9 cellular contexts compared by ENCODE assay signal in the genomic region with DNA sequence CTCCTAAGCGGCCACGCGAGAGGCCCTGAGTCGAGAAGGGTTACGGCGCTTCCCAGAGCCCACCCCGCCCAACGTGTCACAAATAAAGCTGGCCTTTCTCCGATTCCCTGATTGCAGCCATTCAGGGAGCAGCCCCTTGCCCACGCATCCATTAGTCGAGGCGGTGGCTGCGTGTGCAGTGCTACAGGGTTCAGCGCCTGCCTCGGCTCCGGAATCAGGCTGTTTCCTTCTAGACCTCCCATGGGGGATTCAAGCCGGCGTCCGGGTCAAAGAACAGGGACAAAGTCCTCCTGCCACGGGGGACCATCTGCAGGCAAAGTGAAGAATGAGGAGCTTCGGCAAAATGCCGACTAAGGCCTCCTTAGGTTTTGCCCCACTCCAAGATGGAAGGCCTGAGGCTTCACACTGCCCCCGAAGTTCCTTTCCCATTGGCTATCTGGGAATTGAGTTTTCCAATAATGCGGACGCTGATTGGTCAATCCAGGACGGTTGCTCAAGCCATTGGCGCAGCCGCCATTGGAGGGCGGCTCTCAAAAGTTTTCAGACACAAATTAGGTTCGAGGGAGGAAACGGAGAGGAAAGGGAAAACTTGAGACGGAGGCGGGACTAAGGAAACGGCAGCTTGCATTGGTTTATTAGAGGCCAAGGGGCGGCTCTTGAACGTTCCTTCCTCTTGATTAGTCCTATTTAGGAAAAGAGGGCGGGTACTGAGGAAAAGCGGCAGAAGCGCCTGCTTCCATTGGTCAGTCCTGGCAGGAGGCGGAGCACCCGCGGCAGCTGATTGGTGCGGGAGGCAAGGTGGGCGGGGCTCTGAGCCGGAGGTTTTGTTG. TPM values are rescaled to one million over a fixed set of nuclear protein-coding genes. Genes with fewer than 3 reads are reported as not detected.
A peak's percentile ranks its signal among the peaks of the same experiment; 100 is the strongest.
DNase-seq lines count a peak whose midpoint lies in the region; ATAC-seq and TF ChIP-seq lines count a peak whose summit lies in the region.
"Had no signal": no experiment of that assay in that cellular context is flagged by ENCODE, and none has a peak within 500 bp of the region (broad histone marks: within the 10 kb centered on the region; RNA-seq: fewer than 3 reads in every experiment).

No MANE protein-coding gene starts in this region.

- no peaks in the 10 kb centered on the region for H3K79me2 ChIP-seq in smooth muscle cell (ENCODE audit: low read depth)

- ATAC-seq in GM19023 (IDR thresholded peaks at IDR 0.05; ENCODE audit: unreplicated experiment) (peak; percentile 92), HG03196 (IDR thresholded peaks at IDR 0.05; ENCODE audit: unreplicated experiment) (peak; percentile 85), activated B cell treated with CpG ODN at 0.5 μM for 24 hours (ENCODE audit: low read depth) (peak; percentile 93)

- peak overlapping the region; percentile 91 for H3K4me2 ChIP-seq in smooth muscle cell

- H3F3A ChIP-seq in smooth muscle cell (ENCODE audit: low read depth): peaks cover 8% of the 10 kb centered on the region

- no peaks in the 10 kb centered on the region for H3K9me3 ChIP-seq in smooth muscle cell (replicated peaks; ENCODE audit: low read depth)

- POLR2A ChIA-PET in activated B cell treated with CpG ODN at 0.5 μM for 24 hours (lab: Charles Lee): interaction anchor here (0.6 to 2.6 kb wide), 16 partner anchors 12 to 895 kb away, joined by 3 to 12 read pairs (median 4); a partner anchor contains a TSS

- H3K4me1 ChIP-seq in smooth muscle cell (ENCODE audit: low read depth): peaks cover 8% of the 10 kb centered on the region

- no peaks in the 10 kb centered on the region for H3K27me3 Mint-ChIP-seq in activated B cell treated with CpG ODN at 0.5 μM for 24 hours
- peaks cover 8 to 12% (median 10%) of the 10 kb centered on the region in 3 donors for H3K27me3 Mint-ChIP-seq in immature natural killer cell (ENCODE audit: low read depth in 3 of 3)

- H3K27me3 ChIP-seq in smooth muscle cell (ENCODE audit: low read depth): no peaks in the 10 kb centered on the region

- peak overlapping the region; percentile 85 for H3K27ac ChIP-seq in smooth muscle cell (ENCODE audit: low read depth)

- peaks cover 11% of the 10 kb centered on the region for H3K36me3 Mint-ChIP-seq in activated B cell treated with CpG ODN at 0.5 μM for 24 hours (ENCODE audit: low read depth)
- no peaks in the 10 kb centered on the region for H3K36me3 Mint-ChIP-seq in immature natural killer cell

- H3K9me3 Mint-ChIP-seq in activated B cell treated with CpG ODN at 0.5 μM for 24 hours (peaks cover 2% of the 10 kb centered on the region), immature natural killer cell (no peaks in the 10 kb centered on the region)

- TF ChIP-seq CTCF in AG09309 (IDR thresholded peaks at IDR 0.05; ENCODE audit: control insufficient read depth, insufficient read depth, low read depth, low read length, missing control alignments) (no peak), activated B cell treated with CpG ODN at 0.5 μM for 24 hours (IDR thresholded peaks at IDR 0.05) (no peak), smooth muscle cell (IDR thresholded peaks at IDR 0.05; ENCODE audit: borderline replicate concordance, insufficient read depth, poor library complexity, severe bottlenecking) (no peak)

- H3K4me3 Mint-ChIP-seq in activated B cell treated with CpG ODN at 0.5 μM for 24 hours (peak overlapping the region; percentile 95), immature natural killer cell (peak overlapping the region; percentile 91 to 98 (median 95))

- peak overlapping the region; percentile 87 for H2AFZ ChIP-seq in smooth muscle cell (ENCODE audit: low read depth)

- WGBS in smooth muscle cell (ENCODE audit: low lambda C conversion rate): 2% methylated on average over 45 of the region's 45 CpGs

- H3K36me3 ChIP-seq in smooth muscle cell (ENCODE audit: low read depth): no peaks in the 10 kb centered on the region

- CTCF ChIA-PET in activated B cell treated with CpG ODN at 0.5 μM for 24 hours (lab: Charles Lee): interaction anchor here (0.7 to 1.0 kb wide), 4 partner anchors 15 to 199 kb away, joined by 3 to 4 read pairs (median 3); no protein-coding TSS in a partner anchor

- H4K20me1 ChIP-seq in smooth muscle cell (ENCODE audit: low read depth): no peaks in the 10 kb centered on the region

- H3K27ac Mint-ChIP-seq in activated B cell treated with CpG ODN at 0.5 μM for 24 hours (peak overlapping the region; percentile 98), immature natural killer cell (peak overlapping the region; percentile 83 to 96 (median 92))

- H3K9ac ChIP-seq in smooth muscle cell (ENCODE audit: low read depth): peak overlapping the region; percentile 81

- H3K4me1 Mint-ChIP-seq in activated B cell treated with CpG ODN at 0.5 μM for 24 hours: peaks cover 30% of the 10 kb centered on the region
- peaks cover 35 to 42% of the 10 kb centered on the region in 2 donors for H3K4me1 Mint-ChIP-seq in immature natural killer cell

- H3K4me3 ChIP-seq in AG09309 (ENCODE audit: control insufficient read depth, low read depth, low read length) (peak overlapping the region; percentile 89), smooth muscle cell (peak overlapping the region; percentile 61)

- intact Hi-C loops in activated B cell treated with CpG ODN at 0.5 μM for 24 hours (cut with micrococcal nuclease): loop anchor here (1.0 to 10.0 kb wide), 16 partner anchors 22 to 1310 kb away; a partner anchor contains a TSS

- DNase-seq in AG09309 (ENCODE audit: low read depth) (peak; percentile 100), NCI-H226 (peak; percentile 99), activated B cell treated with CpG ODN at 0.5 μM for 24 hours (peak; percentile 94), immature natural killer cell (peak; percentile 98 to 99 (median 99)), smooth muscle cell (lab: John Stamatoyannopoulos, UW; ENCODE audit: unreplicated experiment) (peak; percentile 94)
- DNase-seq in central memory CD4-positive, alpha-beta T cell: peak; percentile 99

RNA-seq across cellular contexts. Expression of a gene that starts 0.4 kb away (rescaled TPM):
- total RNA-seq in activated B cell treated with CpG ODN at 0.5 μM for 24 hours (16.8 and 19.4 TPM in 2 replicates), smooth muscle cell (11.9 and 15.5 TPM in 2 replicates)
- polyA plus RNA-seq in immature natural killer cell (10 to 100 TPM; 21.6 to 43.9 (median 43.1) TPM), smooth muscle cell (14.2 and 23.6 TPM in 2 replicates)

RNA-seq across cellular contexts. Expression of a gene that starts 40.5 kb away (rescaled TPM):
- total RNA-seq in activated B cell treated with CpG ODN at 0.5 μM for 24 hours (not detected in 2 replicates), smooth muscle cell (0.94 TPM in 1 of 2 replicates, not detected in the other)
- polyA plus RNA-seq in immature natural killer cell (not detected), smooth muscle cell (not detected in 2 replicates)
- total RNA-seq: T-helper 1 cell treated with Interleukin-12 subunit alpha and Interleukin-12 subunit beta and Interleukin-4 antibody, amounts not matched to agents 30 ng/mL and 1 ng/mL, for 36 hours had no signal

Comparison
In these comparisons a context has a peak if more than half of its experiments do, and no peak if none do; other contexts are left out.
1. Peak in every context shown above with its lines: DNase-seq, ATAC-seq, H3K4me3 ChIP-seq and H3K27ac ChIP-seq.